ENCODE assay signal across 1 cellular context in the genomic region with DNA sequence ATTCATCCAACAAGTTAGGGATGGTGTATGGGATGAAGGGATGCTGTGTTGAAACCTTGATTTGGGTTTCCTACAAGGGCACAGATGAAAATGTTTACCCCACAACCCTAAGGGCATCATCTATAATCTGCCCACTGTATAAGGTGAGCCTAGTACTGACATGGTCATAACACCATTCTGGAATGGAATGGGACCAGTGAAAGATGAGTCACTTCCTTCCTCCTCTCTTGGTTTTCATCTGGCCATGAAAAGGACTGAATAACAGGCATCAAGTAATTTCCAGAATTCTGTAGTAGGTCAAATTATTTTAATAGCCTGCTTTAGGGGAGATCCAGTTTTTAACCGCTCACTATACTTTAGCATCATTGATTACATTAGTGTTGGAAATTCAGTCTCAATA.
TF ChIP-seq lines count a peak whose summit lies in the region.

No MANE protein-coding gene starts in this region.

TF ChIP-seq in H1, 55 proteins besides CTCF, POLR2A, EP300 and RAD21:
- TF ChIP-seq, protein P1, sequence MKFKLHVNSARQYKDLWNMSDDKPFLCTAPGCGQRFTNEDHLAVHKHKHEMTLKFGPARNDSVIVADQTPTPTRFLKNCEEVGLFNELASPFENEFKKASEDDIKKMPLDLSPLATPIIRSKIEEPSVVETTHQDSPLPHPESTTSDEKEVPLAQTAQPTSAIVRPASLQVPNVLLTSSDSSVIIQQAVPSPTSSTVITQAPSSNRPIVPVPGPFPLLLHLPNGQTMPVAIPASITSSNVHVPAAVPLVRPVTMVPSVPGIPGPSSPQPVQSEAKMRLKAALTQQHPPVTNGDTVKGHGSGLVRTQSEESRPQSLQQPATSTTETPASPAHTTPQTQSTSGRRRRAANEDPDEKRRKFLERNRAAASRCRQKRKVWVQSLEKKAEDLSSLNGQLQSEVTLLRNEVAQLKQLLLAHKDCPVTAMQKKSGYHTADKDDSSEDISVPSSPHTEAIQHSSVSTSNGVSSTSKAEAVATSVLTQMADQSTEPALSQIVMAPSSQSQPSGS (IDR thresholded peaks at IDR 0.05; ENCODE audit: low read length) = no peak
- TF ChIP-seq EZH2 (IDR thresholded peaks at IDR 0.05; ENCODE audit: low read depth, low read length, severe bottlenecking) (no peak), MAFK (IDR thresholded peaks at IDR 0.05; ENCODE audit: low read depth, low read length) (no peak), CREB1 (IDR thresholded peaks at IDR 0.05) (no peak), SIN3A (conservative IDR thresholded peaks at IDR 0.05 in 1 of 2, IDR thresholded peaks at IDR 0.05 in 1 of 2; ENCODE audit: low read depth in 1 of 2, low read length in 2 of 2) (no peak), HDAC2 (IDR thresholded peaks at IDR 0.05; ENCODE audit: borderline replicate concordance in 1 of 2, low read depth in 2 of 2, low read length in 2 of 2) (no peak), SP2 (IDR thresholded peaks at IDR 0.05; ENCODE audit: low read length) (no peak), SP1 (IDR thresholded peaks at IDR 0.05; ENCODE audit: low read depth, low read length) (no peak), BCL11A (IDR thresholded peaks at IDR 0.05; ENCODE audit: low read depth in 2 of 2, low read length in 2 of 2) (no peak), RFX5 (IDR thresholded peaks at IDR 0.05; ENCODE audit: borderline replicate concordance, low read depth, low read length) (no peak), YY1 (IDR thresholded peaks at IDR 0.05; ENCODE audit: low read depth, low read length) (no peak), ASH2L (IDR thresholded peaks at IDR 0.05; ENCODE audit: low read length) (no peak), SRF (IDR thresholded peaks at IDR 0.05; ENCODE audit: low read depth, low read length) (no peak)
TF ChIP-seq in H1: peak in this region for 0.
